8 cellular contexts compared by ENCODE assay signal in the genomic region with DNA sequence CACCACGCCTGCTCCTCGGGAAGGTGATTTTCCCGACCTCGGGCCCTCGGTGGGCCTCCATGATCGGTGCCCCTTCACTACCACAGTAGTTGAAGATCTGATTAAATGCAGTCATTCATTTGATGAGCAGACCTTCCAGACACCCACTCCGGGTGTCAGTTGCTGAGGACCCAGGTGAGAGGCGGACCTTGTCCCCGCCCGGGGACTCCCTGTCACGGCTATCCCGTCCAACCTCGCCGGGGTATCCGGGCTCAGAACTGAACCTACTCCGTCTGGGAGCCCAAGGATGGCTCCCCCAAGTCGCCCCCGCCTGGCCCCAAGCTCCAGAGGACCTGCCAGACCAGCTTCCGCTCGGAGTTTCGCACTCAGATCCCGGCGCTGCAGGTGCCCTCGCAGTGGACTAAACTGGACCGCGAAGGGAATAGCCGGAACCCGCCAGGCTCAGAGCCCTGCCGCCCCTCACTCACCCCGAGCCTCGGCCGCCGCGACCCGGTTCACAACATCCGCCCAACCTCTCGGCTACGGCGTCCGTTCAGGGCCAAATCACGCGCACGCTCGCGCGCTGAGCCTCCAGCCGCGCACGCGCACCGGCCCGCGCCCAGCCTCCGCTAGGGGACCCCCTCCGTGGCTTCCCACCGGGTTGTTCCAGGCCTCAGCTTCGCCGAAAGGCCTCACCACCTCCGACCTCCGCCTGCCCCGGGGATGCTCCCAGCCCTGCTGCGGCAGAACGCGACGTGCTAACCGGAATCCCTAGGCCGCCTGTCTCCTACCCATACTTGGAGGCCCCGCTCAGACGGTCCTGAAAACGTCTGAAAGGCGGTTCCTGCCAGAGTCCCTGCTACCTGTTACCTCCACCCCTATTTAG. TPM values are rescaled to one million over a fixed set of nuclear protein-coding genes. Genes with fewer than 3 reads are reported as not detected.
A peak's percentile ranks its signal among the peaks of the same experiment; 100 is the strongest.
DNase-seq lines count a peak whose midpoint lies in the region; ATAC-seq, FAIRE-seq and TF ChIP-seq lines count a peak whose summit lies in the region.

No MANE protein-coding gene starts in this region.

- H3K9ac ChIP-seq in astrocyte (ENCODE audit: low read length) (peak overlapping the region; percentile 88), rectal smooth muscle tissue (ENCODE audit: low read length) (peak overlapping the region; percentile 87)

- H3K4me1 ChIP-seq in astrocyte (ENCODE audit: insufficient read depth, low read length), result peaks cover 19% of the 10 kb centered on the region
- H3K4me1 ChIP-seq in hepatocyte (ENCODE audit: insufficient read depth), result peaks cover 23% of the 10 kb centered on the region
- H3K4me1 ChIP-seq in rectal smooth muscle tissue (ENCODE audit: control insufficient read depth, insufficient read depth, low read length), result peaks cover 12% of the 10 kb centered on the region
- H3K4me1 ChIP-seq in aorta (ENCODE audit: control insufficient read depth in 1 of 2, insufficient read depth in 2 of 2, low read length in 2 of 2), result no peaks in the 10 kb centered on the region

- WGBS in hepatocyte (ENCODE audit: low lambda C conversion rate, missing lambda C conversion rate), result 3% methylated on average over 71 of the region's 71 CpGs
- 1 to 2% methylated on average over 71 of the region's 71 CpGs for WGBS in aorta, 2 donors

- FAIRE-seq in GM18507 (lab: Jason Lieb, UNC) (peak; percentile 90), astrocyte (lab: Jason Lieb, UNC) (no peak)

- intact Hi-C loops in aorta (cut with DNase I), result no loop called here

- H3K36me3 Mint-ChIP-seq in T-helper 17 cell (ENCODE audit: low read depth) (no peaks in the 10 kb centered on the region), astrocyte (ENCODE audit: low read depth, unreplicated experiment) (no peaks in the 10 kb centered on the region)

- peak; percentile 100 for DNase-seq in GM18507 (ENCODE audit: extremely low spot score, insufficient read length, low read depth)
- DNase-seq in NCI-H1694 treated with DMSO at 0.1 percent for 48 hours (lab: John Stamatoyannopoulos, UW), result peak; percentile 87
- DNase-seq in T-helper 17 cell, result peak; percentile 100
- peak; percentile 95 for DNase-seq in astrocyte (ENCODE audit: low read depth)
- DNase-seq in hepatocyte (ENCODE audit: low spot score), result peak; percentile 100
- DNase-seq in aorta, result peak; percentile 98 to 100

- H3K27ac Mint-ChIP-seq in T-helper 17 cell (no peak overlapping the region), astrocyte (ENCODE audit: unreplicated experiment) (no peak overlapping the region)

- H3K9me2 ChIP-seq in hepatocyte (replicated peaks; ENCODE audit: insufficient read depth), result no peaks in the 10 kb centered on the region

- no peaks in the 10 kb centered on the region for H3K9me3 ChIP-seq in T-helper 17 cell (ENCODE audit: control insufficient read depth, low read length, poor library complexity, severe bottlenecking)
- no peaks in the 10 kb centered on the region for H3K9me3 ChIP-seq in astrocyte (ENCODE audit: insufficient read depth, low read depth, low read length)
- no peaks in the 10 kb centered on the region for H3K9me3 ChIP-seq in hepatocyte (ENCODE audit: low read depth)
- no peaks in the 10 kb centered on the region for H3K9me3 ChIP-seq in aorta (ENCODE audit: control insufficient read depth, low read length)

- H3K27me3 ChIP-seq in astrocyte (ENCODE audit: insufficient read depth, low read length) (no peaks in the 10 kb centered on the region), hepatocyte (no peaks in the 10 kb centered on the region), rectal smooth muscle tissue (ENCODE audit: control insufficient read depth, insufficient read depth, low read length) (no peaks in the 10 kb centered on the region), aorta (ENCODE audit: control insufficient read depth in 1 of 2, insufficient read depth in 2 of 2, low read length in 1 of 2) (no peaks in the 10 kb centered on the region)

- H2AFZ ChIP-seq in astrocyte (ENCODE audit: low read depth, low read length) (peak overlapping the region; percentile 99), hepatocyte (peak overlapping the region; percentile 78)

- no peaks in the 10 kb centered on the region for H3K27me3 Mint-ChIP-seq in T-helper 17 cell
- H3K27me3 Mint-ChIP-seq in astrocyte (ENCODE audit: low read depth, unreplicated experiment), result peaks cover 5% of the 10 kb centered on the region

- H3K27ac ChIP-seq in astrocyte (ENCODE audit: low read depth, low read length), result peak overlapping the region; percentile 79
- H3K27ac ChIP-seq in hepatocyte, result peak overlapping the region; percentile 81
- H3K27ac ChIP-seq in rectal smooth muscle tissue (ENCODE audit: low read depth, low read length), result peak overlapping the region; percentile 88
- peak overlapping the region in 1 of 2 donors; percentile 22 for H3K27ac ChIP-seq in aorta (ENCODE audit: low read depth in 1 of 2, low read length in 2 of 2)

- H4K20me1 ChIP-seq in astrocyte (ENCODE audit: insufficient read depth, low read length) (peaks cover 8% of the 10 kb centered on the region), hepatocyte (ENCODE audit: insufficient read depth, poor library complexity, severe bottlenecking) (no peaks in the 10 kb centered on the region)

- H3K79me2 ChIP-seq in astrocyte (ENCODE audit: insufficient read depth, low read length) (peaks cover 48% of the 10 kb centered on the region), hepatocyte (peaks cover 47% of the 10 kb centered on the region)

- H3K4me3 ChIP-seq in astrocyte (ENCODE audit: insufficient read depth, low read depth, low read length), result peak overlapping the region; percentile 86
- peak overlapping the region; percentile 89 for H3K4me3 ChIP-seq in hepatocyte
- H3K4me3 ChIP-seq in rectal smooth muscle tissue (ENCODE audit: low read length), result peak overlapping the region; percentile 85
- H3K4me3 ChIP-seq in aorta (ENCODE audit: low read length in 2 of 2), result peak overlapping the region; percentile 30 to 86

- H3K4me2 ChIP-seq in astrocyte (ENCODE audit: low read length) (peak overlapping the region; percentile 89), hepatocyte (peak overlapping the region; percentile 80)

- H3K9me3 Mint-ChIP-seq in astrocyte (ENCODE audit: unreplicated experiment), result no peaks in the 10 kb centered on the region

- H3K4me3 Mint-ChIP-seq in T-helper 17 cell, result no peak overlapping the region
- H3K4me3 Mint-ChIP-seq in astrocyte (ENCODE audit: unreplicated experiment), result no peak overlapping the region

- no peaks in the 10 kb centered on the region for H3K36me3 ChIP-seq in astrocyte (ENCODE audit: insufficient read depth, low read length)
- no peaks in the 10 kb centered on the region for H3K36me3 ChIP-seq in hepatocyte (replicated peaks; ENCODE audit: insufficient read depth, low read depth)
- peaks cover 3% of the 10 kb centered on the region for H3K36me3 ChIP-seq in rectal smooth muscle tissue (ENCODE audit: control insufficient read depth, insufficient read depth, low read length)
- H3K36me3 ChIP-seq in aorta (ENCODE audit: control insufficient read depth in 1 of 2, insufficient read depth in 2 of 2, low read length in 1 of 2), result no peaks in the 10 kb centered on the region

- H3K4me1 Mint-ChIP-seq in T-helper 17 cell (no peaks in the 10 kb centered on the region), astrocyte (ENCODE audit: low read depth, unreplicated experiment) (no peaks in the 10 kb centered on the region)

- ATAC-seq in HG02943 (IDR thresholded peaks at IDR 0.05; ENCODE audit: low read depth, unreplicated experiment), result peak; percentile 65
- ATAC-seq in T-helper 17 cell, result peak; percentile 90
- ATAC-seq in aorta (ENCODE audit: low FRiP score), result peak; percentile 95

- TF ChIP-seq CTCF in astrocyte (IDR thresholded peaks at IDR 0.05; ENCODE audit: insufficient read depth, low read depth, low read length) (peak; percentile 24), hepatocyte (IDR thresholded peaks at IDR 0.05; ENCODE audit: poor library complexity) (peak; percentile 58)

RNA-seq across cellular contexts. Expression of a gene that starts 22.3 kb away (rescaled TPM):
- total RNA-seq in T-helper 17 cell, result 1,000 to 10,000 TPM; 3,182 to 3,922 TPM
- 1,356 and 1,553 TPM in 2 replicates for total RNA-seq in astrocyte
- total RNA-seq in hepatocyte, result under 0.01 TPM in 2 replicates
- not detected in 2 replicates for polyA plus RNA-seq in hepatocyte
- 1,000 to 10,000 TPM; 7,231 to 8,154 TPM for total RNA-seq in aorta
- not detected for polyA plus RNA-seq in aorta

RNA-seq across cellular contexts. Expression of a gene that starts 31.0 kb away (rescaled TPM):
- total RNA-seq in T-helper 17 cell (10 to 100 TPM in 1 of 2 donors, 1 to 10 TPM in 1; 9.7 to 17.6 TPM), astrocyte (21.6 and 23.1 TPM in 2 replicates), hepatocyte (36.4 and 57.1 TPM in 2 replicates), aorta (10 to 100 TPM; 15.5 to 55.0 TPM)
- polyA plus RNA-seq in hepatocyte (31.7 and 32.1 TPM in 2 replicates), aorta (1 to 10 TPM; 7.9 to 9.6 TPM)

Comparison
In these comparisons a context has a peak if more than half of its experiments do, and no peak if none do; other contexts are left out.
1. RNA of a gene that starts 22.3 kb away (total RNA-seq): 7,231 to 8,154 TPM in aorta, 3,182 to 3,922 TPM in T-helper 17 cell and 1,356 to 1,553 TPM in astrocyte; under 0.01 TPM in hepatocyte; every median in the first group is over 1,000 times any median in the second.
2. Peak in every context shown above with its lines, with median percentiles within 50 percentile points of each other: DNase-seq, ATAC-seq and H3K4me3 ChIP-seq.